ENCODE assay signal across 8 cellular contexts in the genomic region with DNA sequence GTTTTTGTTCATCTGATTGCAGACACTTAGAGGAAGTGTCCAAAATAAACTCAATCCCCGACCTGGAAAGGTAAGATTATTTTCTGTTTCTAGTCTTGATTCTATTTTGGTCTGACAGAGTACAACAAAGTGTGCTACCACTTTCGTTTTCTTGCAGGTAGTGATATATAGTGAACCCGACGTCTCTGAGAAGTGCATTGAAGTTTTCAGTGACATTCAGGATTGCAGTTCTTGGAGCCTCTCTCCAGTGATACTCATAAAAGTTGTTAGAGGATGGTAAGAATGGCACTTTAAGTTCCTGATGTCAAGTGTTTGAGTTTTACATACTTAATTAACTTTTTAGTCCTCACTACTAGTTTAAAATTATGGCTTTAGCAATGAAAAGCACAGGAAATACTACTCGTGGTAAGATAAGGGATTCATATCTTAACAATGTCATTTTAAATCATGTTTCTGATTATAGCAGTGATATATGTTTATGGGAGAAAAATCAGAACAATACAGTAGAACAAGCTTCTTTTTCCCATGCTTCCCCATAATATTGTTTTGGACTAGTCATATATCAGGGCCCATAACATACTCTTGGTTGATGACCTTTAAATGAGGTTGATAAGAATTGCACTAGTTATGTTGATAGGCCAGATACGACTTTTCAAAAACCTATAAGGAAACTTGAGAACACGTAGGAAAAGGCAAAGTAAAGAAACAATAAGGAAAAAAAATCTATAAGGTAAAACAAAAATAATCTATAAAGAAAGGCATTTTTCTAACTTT.
A peak's percentile ranks its signal among the peaks of the same experiment; 100 is the strongest.
DNase-seq lines count a peak whose midpoint lies in the region; ATAC-seq and TF ChIP-seq lines count a peak whose summit lies in the region.

No MANE protein-coding gene starts in this region.

- H3K9me3 Mint-ChIP-seq in activated naive CD8-positive, alpha-beta T cell treated with anti-CD3 and anti-CD28 coated beads, Interleukin-2, amount 10 ng/mL, durations not matched to agents 7 days and 5 days = no peaks in the 10 kb centered on the region

- intact Hi-C loops in left ventricle myocardium inferior (cut with micrococcal nuclease) = no loop called here
- intact Hi-C loops in cardiac septum (cut with DNase I) = no loop called here
- intact Hi-C loops in psoas muscle (cut with DNase I) = no loop called here
- intact Hi-C loops in tibial artery (cut with DNase I; ENCODE audit: low total_unique reads) = no loop called here

- peak overlapping the region; percentile 88 for H3K4me3 Mint-ChIP-seq in activated naive CD8-positive, alpha-beta T cell treated with anti-CD3 and anti-CD28 coated beads, Interleukin-2, amount 10 ng/mL, durations not matched to agents 7 days and 5 days

- peak overlapping the region; percentile 47 for H3K4me3 ChIP-seq in left ventricle myocardium inferior
- peak overlapping the region; percentile 4 for H3K4me3 ChIP-seq in psoas muscle
- no peak overlapping the region for H3K4me3 ChIP-seq in tibial artery

- H3K9me3 ChIP-seq in left ventricle myocardium inferior (replicated peaks) (no peaks in the 10 kb centered on the region), psoas muscle (no peaks in the 10 kb centered on the region), tibial artery (no peaks in the 10 kb centered on the region)

- peaks cover 47% of the 10 kb centered on the region for H3K4me1 Mint-ChIP-seq in activated naive CD8-positive, alpha-beta T cell treated with anti-CD3 and anti-CD28 coated beads, Interleukin-2, amount 10 ng/mL, durations not matched to agents 7 days and 5 days

- no peak for TF ChIP-seq CTCF in left ventricle myocardium inferior (IDR thresholded peaks at IDR 0.05; ENCODE audit: borderline replicate concordance)
- TF ChIP-seq CTCF in psoas muscle (IDR thresholded peaks at IDR 0.05) = no peak
- TF ChIP-seq CTCF in tibial artery (IDR thresholded peaks at IDR 0.05) = no peak

- WGBS in psoas muscle, 3 donors = 48 to 51% (median 50%) methylated on average over 7 of the region's 7 CpGs

- H3K27ac ChIP-seq in left ventricle myocardium inferior (replicated peaks) = peak overlapping the region; percentile 11
- H3K27ac ChIP-seq in psoas muscle = no peak overlapping the region
- H3K27ac ChIP-seq in tibial artery = no peak overlapping the region

- no peaks in the 10 kb centered on the region for H3K27me3 ChIP-seq in left ventricle myocardium inferior (ENCODE audit: low read depth)
- H3K27me3 ChIP-seq in psoas muscle (ENCODE audit: insufficient read depth in 3 of 3, low read length in 2 of 3) = no peaks in the 10 kb centered on the region
- no peaks in the 10 kb centered on the region for H3K27me3 ChIP-seq in tibial artery

- ATAC-seq in HG03196 (IDR thresholded peaks at IDR 0.05; ENCODE audit: unreplicated experiment) (peak; percentile 39), psoas muscle (no peak)
- peak; percentile 35 for ATAC-seq in activated naive CD8-positive, alpha-beta T cell treated with anti-CD3 and anti-CD28 coated beads, Interleukin-2, amount 10 ng/mL, durations not matched to agents 7 days and 5 days (ENCODE audit: low read depth)

- H3K27ac Mint-ChIP-seq in activated naive CD8-positive, alpha-beta T cell treated with anti-CD3 and anti-CD28 coated beads, Interleukin-2, amount 10 ng/mL, durations not matched to agents 7 days and 5 days = peak overlapping the region; percentile 91

- no peak for DNase-seq in left ventricle myocardium inferior
- DNase-seq in cardiac septum (ENCODE audit: low spot score) = no peak
- DNase-seq in activated naive CD8-positive, alpha-beta T cell treated with anti-CD3 and anti-CD28 coated beads, Interleukin-2, amount 10 ng/mL, durations not matched to agents 7 days and 5 days = no peak
- DNase-seq in psoas muscle = no peak
- no peak for DNase-seq in NCI-H1694 treated with DMSO at 0.1 percent for 48 hours (lab: John Stamatoyannopoulos, UW)
- DNase-seq in stimulated activated CD4-positive, alpha-beta T cell treated with anti-CD3 and anti-CD28 coated beads, Interleukin-2, amount 100 ng/mL, for 24 hours = no peak
- no peak for DNase-seq in tibial artery

- H3K36me3 Mint-ChIP-seq in activated naive CD8-positive, alpha-beta T cell treated with anti-CD3 and anti-CD28 coated beads, Interleukin-2, amount 10 ng/mL, durations not matched to agents 7 days and 5 days = peaks cover 36% of the 10 kb centered on the region

- no peaks in the 10 kb centered on the region for H3K27me3 Mint-ChIP-seq in activated naive CD8-positive, alpha-beta T cell treated with anti-CD3 and anti-CD28 coated beads, Interleukin-2, amount 10 ng/mL, durations not matched to agents 7 days and 5 days

- POLR2A ChIA-PET in activated naive CD8-positive, alpha-beta T cell treated with anti-CD3 and anti-CD28 coated beads, Interleukin-2, amount 10 ng/mL, durations not matched to agents 7 days and 5 days (lab: Charles Lee) = interaction anchor here (1.1 to 8.8 kb wide), 2 partner anchors 14 to 503 kb away, joined by 3 to 210 read pairs; no protein-coding TSS in a partner anchor

- H3K4me1 ChIP-seq in left ventricle myocardium inferior (no peaks in the 10 kb centered on the region), psoas muscle (no peaks in the 10 kb centered on the region), tibial artery (no peaks in the 10 kb centered on the region)

- H3K36me3 ChIP-seq in left ventricle myocardium inferior (no peaks in the 10 kb centered on the region), psoas muscle (ENCODE audit: insufficient read depth in 1 of 2, low read depth in 1 of 2) (no peaks in the 10 kb centered on the region), tibial artery (no peaks in the 10 kb centered on the region)

Comparison
In these comparisons a context has a peak if more than half of its experiments do, and no peak if none do; other contexts are left out.
1. H3K4me3 ChIP-seq: peak in left ventricle myocardium inferior (single experiment) and psoas muscle (single experiment); none in tibial artery (0 of 2).
2. ATAC-seq: peak in HG03196 (single experiment) and activated naive CD8-positive, alpha-beta T cell treated with anti-CD3 and anti-CD28 coated beads, Interleukin-2, amount 10 ng/mL, durations not matched to agents 7 days and 5 days (single experiment); none in psoas muscle (0 of 4).